In the genomic region with DNA sequence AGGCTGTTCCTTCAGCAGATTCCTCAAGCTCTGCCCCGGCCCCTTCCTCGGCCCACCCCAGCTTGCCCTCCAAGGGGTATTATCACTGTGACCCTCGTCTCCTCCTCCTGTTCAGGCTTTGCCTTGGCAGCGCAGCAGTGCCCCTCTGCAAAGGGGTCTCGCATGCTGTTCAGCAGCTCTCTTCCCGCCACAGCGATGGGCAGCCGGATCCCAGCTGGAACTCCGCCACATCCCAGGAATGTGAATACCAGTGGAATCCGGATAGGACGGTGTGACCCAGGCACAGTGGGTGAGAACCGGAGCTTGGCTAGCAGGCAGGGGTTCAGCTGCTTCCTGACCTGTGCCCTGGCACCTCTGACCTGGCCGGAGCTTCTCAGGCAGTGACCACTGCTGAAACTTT, we compare ENCODE assay signal across 1 cellular context.
TF ChIP-seq lines count a peak whose summit lies in the region.

No MANE protein-coding gene starts in this region.

TF ChIP-seq in WTC11, 78 proteins besides CTCF, POLR2A, EP300 and RAD21 (continued from another document):
- TF ChIP-seq, protein P1, sequence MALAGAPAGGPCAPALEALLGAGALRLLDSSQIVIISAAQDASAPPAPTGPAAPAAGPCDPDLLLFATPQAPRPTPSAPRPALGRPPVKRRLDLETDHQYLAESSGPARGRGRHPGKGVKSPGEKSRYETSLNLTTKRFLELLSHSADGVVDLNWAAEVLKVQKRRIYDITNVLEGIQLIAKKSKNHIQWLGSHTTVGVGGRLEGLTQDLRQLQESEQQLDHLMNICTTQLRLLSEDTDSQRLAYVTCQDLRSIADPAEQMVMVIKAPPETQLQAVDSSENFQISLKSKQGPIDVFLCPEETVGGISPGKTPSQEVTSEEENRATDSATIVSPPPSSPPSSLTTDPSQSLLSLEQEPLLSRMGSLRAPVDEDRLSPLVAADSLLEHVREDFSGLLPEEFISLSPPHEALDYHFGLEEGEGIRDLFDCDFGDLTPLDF (CRISPR knock-in tag; IDR thresholded peaks at IDR 0.05) = no peak
- TF ChIP-seq, protein P2, sequence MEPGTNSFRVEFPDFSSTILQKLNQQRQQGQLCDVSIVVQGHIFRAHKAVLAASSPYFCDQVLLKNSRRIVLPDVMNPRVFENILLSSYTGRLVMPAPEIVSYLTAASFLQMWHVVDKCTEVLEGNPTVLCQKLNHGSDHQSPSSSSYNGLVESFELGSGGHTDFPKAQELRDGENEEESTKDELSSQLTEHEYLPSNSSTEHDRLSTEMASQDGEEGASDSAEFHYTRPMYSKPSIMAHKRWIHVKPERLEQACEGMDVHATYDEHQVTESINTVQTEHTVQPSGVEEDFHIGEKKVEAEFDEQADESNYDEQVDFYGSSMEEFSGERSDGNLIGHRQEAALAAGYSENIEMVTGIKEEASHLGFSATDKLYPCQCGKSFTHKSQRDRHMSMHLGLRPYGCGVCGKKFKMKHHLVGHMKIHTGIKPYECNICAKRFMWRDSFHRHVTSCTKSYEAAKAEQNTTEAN (CRISPR knock-in tag; IDR thresholded peaks at IDR 0.05) = no peak
- TF ChIP-seq FOXK1 (CRISPR knock-in tag; IDR thresholded peaks at IDR 0.05) (no peak), NFATC4 (CRISPR knock-in tag; IDR thresholded peaks at IDR 0.05) (no peak), CREM (CRISPR knock-in tag; IDR thresholded peaks at IDR 0.05) (no peak), NR1H2 (CRISPR knock-in tag; IDR thresholded peaks at IDR 0.05) (no peak), ZNF416 (CRISPR knock-in tag; IDR thresholded peaks at IDR 0.05) (no peak), SP1 (CRISPR knock-in tag; conservative IDR thresholded peaks at IDR 0.05) (no peak)
- TF ChIP-seq, protein P3, sequence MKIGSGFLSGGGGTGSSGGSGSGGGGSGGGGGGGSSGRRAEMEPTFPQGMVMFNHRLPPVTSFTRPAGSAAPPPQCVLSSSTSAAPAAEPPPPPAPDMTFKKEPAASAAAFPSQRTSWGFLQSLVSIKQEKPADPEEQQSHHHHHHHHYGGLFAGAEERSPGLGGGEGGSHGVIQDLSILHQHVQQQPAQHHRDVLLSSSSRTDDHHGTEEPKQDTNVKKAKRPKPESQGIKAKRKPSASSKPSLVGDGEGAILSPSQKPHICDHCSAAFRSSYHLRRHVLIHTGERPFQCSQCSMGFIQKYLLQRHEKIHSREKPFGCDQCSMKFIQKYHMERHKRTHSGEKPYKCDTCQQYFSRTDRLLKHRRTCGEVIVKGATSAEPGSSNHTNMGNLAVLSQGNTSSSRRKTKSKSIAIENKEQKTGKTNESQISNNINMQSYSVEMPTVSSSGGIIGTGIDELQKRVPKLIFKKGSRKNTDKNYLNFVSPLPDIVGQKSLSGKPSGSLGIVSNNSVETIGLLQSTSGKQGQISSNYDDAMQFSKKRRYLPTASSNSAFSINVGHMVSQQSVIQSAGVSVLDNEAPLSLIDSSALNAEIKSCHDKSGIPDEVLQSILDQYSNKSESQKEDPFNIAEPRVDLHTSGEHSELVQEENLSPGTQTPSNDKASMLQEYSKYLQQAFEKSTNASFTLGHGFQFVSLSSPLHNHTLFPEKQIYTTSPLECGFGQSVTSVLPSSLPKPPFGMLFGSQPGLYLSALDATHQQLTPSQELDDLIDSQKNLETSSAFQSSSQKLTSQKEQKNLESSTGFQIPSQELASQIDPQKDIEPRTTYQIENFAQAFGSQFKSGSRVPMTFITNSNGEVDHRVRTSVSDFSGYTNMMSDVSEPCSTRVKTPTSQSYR (CRISPR knock-in tag; IDR thresholded peaks at IDR 0.05) = no peak
- TF ChIP-seq, protein P4, sequence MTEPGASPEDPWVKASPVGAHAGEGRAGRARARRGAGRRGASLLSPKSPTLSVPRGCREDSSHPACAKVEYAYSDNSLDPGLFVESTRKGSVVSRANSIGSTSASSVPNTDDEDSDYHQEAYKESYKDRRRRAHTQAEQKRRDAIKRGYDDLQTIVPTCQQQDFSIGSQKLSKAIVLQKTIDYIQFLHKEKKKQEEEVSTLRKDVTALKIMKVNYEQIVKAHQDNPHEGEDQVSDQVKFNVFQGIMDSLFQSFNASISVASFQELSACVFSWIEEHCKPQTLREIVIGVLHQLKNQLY (CRISPR knock-in tag; IDR thresholded peaks at IDR 0.05) = no peak
- TF ChIP-seq, protein P5, sequence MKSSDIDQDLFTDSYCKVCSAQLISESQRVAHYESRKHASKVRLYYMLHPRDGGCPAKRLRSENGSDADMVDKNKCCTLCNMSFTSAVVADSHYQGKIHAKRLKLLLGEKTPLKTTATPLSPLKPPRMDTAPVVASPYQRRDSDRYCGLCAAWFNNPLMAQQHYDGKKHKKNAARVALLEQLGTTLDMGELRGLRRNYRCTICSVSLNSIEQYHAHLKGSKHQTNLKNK (CRISPR knock-in tag; IDR thresholded peaks at IDR 0.05) = no peak
